Comparison of ENCODE assay signal across 2 cellular contexts in genomic region chr9:133735894-133736293, GRCh38.
TF ChIP-seq lines count a peak whose summit lies in the region.

No MANE protein-coding gene starts in this region.

TF ChIP-seq in WTC11, 78 proteins besides CTCF, POLR2A, EP300 and RAD21 (continued from another document):
- TF ChIP-seq PREB (CRISPR knock-in tag; IDR thresholded peaks at IDR 0.05; ENCODE audit: borderline replicate concordance) (no peak), ERG (CRISPR knock-in tag; IDR thresholded peaks at IDR 0.05) (no peak), E2F4 (CRISPR knock-in tag; IDR thresholded peaks at IDR 0.05; ENCODE audit: borderline replicate concordance, low read depth) (no peak), RELA (CRISPR knock-in tag; IDR thresholded peaks at IDR 0.05; ENCODE audit: borderline replicate concordance) (no peak), ZNF281 (CRISPR knock-in tag; IDR thresholded peaks at IDR 0.05) (no peak), TCF7 (CRISPR knock-in tag; IDR thresholded peaks at IDR 0.05; ENCODE audit: low read depth) (no peak), FOXP1 (CRISPR knock-in tag; IDR thresholded peaks at IDR 0.05; ENCODE audit: borderline replicate concordance) (no peak), ZNF423 (CRISPR knock-in tag; IDR thresholded peaks at IDR 0.05) (no peak)

TF ChIP-seq in HepG2, 621 proteins besides CTCF, POLR2A, EP300 and RAD21 (continued from another document):
- TF ChIP-seq THAP7 (CRISPR knock-in tag; IDR thresholded peaks at IDR 0.05) (no peak), CREB1 (IDR thresholded peaks at IDR 0.05) (no peak), CREB1 (CRISPR knock-in tag; IDR thresholded peaks at IDR 0.05) (no peak), PLRG1 (conservative IDR thresholded peaks at IDR 0.05) (no peak), ATF7 (IDR thresholded peaks at IDR 0.05) (no peak), ATF7 (CRISPR knock-in tag; IDR thresholded peaks at IDR 0.05) (no peak), KLF13 (CRISPR knock-in tag; IDR thresholded peaks at IDR 0.05) (no peak), TFDP2 (CRISPR knock-in tag; IDR thresholded peaks at IDR 0.05) (no peak), ZUFSP (CRISPR knock-in tag; IDR thresholded peaks at IDR 0.05; ENCODE audit: borderline replicate concordance) (no peak), ZNF615 (CRISPR knock-in tag; IDR thresholded peaks at IDR 0.05; ENCODE audit: borderline replicate concordance) (no peak)
